19 cellular contexts compared by ENCODE assay signal in genomic region chr10:64586930-64587503, GRCh38.
"Had no signal": no experiment of that assay in that cellular context is flagged by ENCODE, and none has a peak within 500 bp of the region (broad histone marks: within the 10 kb centered on the region; RNA-seq: fewer than 3 reads in every experiment).

No MANE protein-coding gene starts in this region.

- ATAC-seq: activated CD8-positive, alpha-beta memory T cell treated with anti-CD3 and anti-CD28 coated beads, Interleukin-2, amount 10 ng/mL, durations not matched to agents 7 days and 5 days; gastroesophageal sphincter; heart left ventricle; stimulated activated naive B cell treated with anti-CD40 and anti-IgM and Interleukin-4, amounts not matched to agents 10 μg/mL and 1 μg/mL and 100 μg/mL, for 72 hours; upper lobe of right lung had no signal

- H3K4me1 ChIP-seq: colonic mucosa, gastroesophageal sphincter, heart left ventricle, left ventricle myocardium inferior, upper lobe of right lung had no signal

- H3K9me3 ChIP-seq: colonic mucosa, gastroesophageal sphincter, upper lobe of right lung had no signal

- H3K4me1 Mint-ChIP-seq: activated B cell treated with CpG ODN at 0.5 μM for 24 hours; activated CD4-positive, alpha-beta memory T cell treated with anti-CD3 and anti-CD28 coated beads, Interleukin-2, amount 10 ng/mL, durations not matched to agents 7 days and 5 days; activated CD8-positive, alpha-beta memory T cell treated with anti-CD3 and anti-CD28 coated beads, Interleukin-2, amount 10 ng/mL, durations not matched to agents 7 days and 5 days; activated naive CD8-positive, alpha-beta T cell treated with anti-CD3 and anti-CD28 coated beads, Interleukin-2, amount 10 ng/mL, durations not matched to agents 7 days and 5 days; central memory CD8-positive, alpha-beta T cell; memory B cell; naive B cell; neural crest cell; stimulated activated naive B cell treated with anti-CD40 and anti-IgM and Interleukin-4, amounts not matched to agents 10 μg/mL and 1 μg/mL and 100 μg/mL, for 72 hours had no signal

- H3K4me3 ChIP-seq: colonic mucosa, gastroesophageal sphincter, heart left ventricle, left ventricle myocardium inferior, upper lobe of right lung had no signal

- H3K27ac Mint-ChIP-seq: activated B cell treated with CpG ODN at 0.5 μM for 24 hours; activated CD4-positive, alpha-beta memory T cell treated with anti-CD3 and anti-CD28 coated beads, Interleukin-2, amount 10 ng/mL, durations not matched to agents 7 days and 5 days; activated CD8-positive, alpha-beta memory T cell treated with anti-CD3 and anti-CD28 coated beads, Interleukin-2, amount 10 ng/mL, durations not matched to agents 7 days and 5 days; activated naive CD8-positive, alpha-beta T cell treated with anti-CD3 and anti-CD28 coated beads, Interleukin-2, amount 10 ng/mL, durations not matched to agents 7 days and 5 days; memory B cell; stimulated activated naive B cell treated with anti-CD40 and anti-IgM and Interleukin-4, amounts not matched to agents 10 μg/mL and 1 μg/mL and 100 μg/mL, for 72 hours had no signal

- H3K36me3 ChIP-seq: colonic mucosa, gastroesophageal sphincter, heart left ventricle, left ventricle myocardium inferior, upper lobe of right lung had no signal

- H3K27me3 Mint-ChIP-seq: activated B cell treated with CpG ODN at 0.5 μM for 24 hours; activated CD4-positive, alpha-beta memory T cell treated with anti-CD3 and anti-CD28 coated beads, Interleukin-2, amount 10 ng/mL, durations not matched to agents 7 days and 5 days; activated CD8-positive, alpha-beta memory T cell treated with anti-CD3 and anti-CD28 coated beads, Interleukin-2, amount 10 ng/mL, durations not matched to agents 7 days and 5 days; activated naive CD8-positive, alpha-beta T cell treated with anti-CD3 and anti-CD28 coated beads, Interleukin-2, amount 10 ng/mL, durations not matched to agents 7 days and 5 days; central memory CD8-positive, alpha-beta T cell; memory B cell; naive B cell; stimulated activated naive B cell treated with anti-CD40 and anti-IgM and Interleukin-4, amounts not matched to agents 10 μg/mL and 1 μg/mL and 100 μg/mL, for 72 hours had no signal

- H3K27me3 ChIP-seq: colonic mucosa, gastroesophageal sphincter, heart left ventricle, upper lobe of right lung had no signal

- H3K36me3 Mint-ChIP-seq: activated CD8-positive, alpha-beta memory T cell treated with anti-CD3 and anti-CD28 coated beads, Interleukin-2, amount 10 ng/mL, durations not matched to agents 7 days and 5 days; activated naive CD8-positive, alpha-beta T cell treated with anti-CD3 and anti-CD28 coated beads, Interleukin-2, amount 10 ng/mL, durations not matched to agents 7 days and 5 days; memory B cell; naive B cell; stimulated activated naive B cell treated with anti-CD40 and anti-IgM and Interleukin-4, amounts not matched to agents 10 μg/mL and 1 μg/mL and 100 μg/mL, for 72 hours had no signal

- H3K27ac ChIP-seq: colonic mucosa, gastroesophageal sphincter, heart left ventricle, left ventricle myocardium inferior, upper lobe of right lung had no signal

- H3K4me3 Mint-ChIP-seq: activated B cell treated with CpG ODN at 0.5 μM for 24 hours; activated CD4-positive, alpha-beta memory T cell treated with anti-CD3 and anti-CD28 coated beads, Interleukin-2, amount 10 ng/mL, durations not matched to agents 7 days and 5 days; activated CD8-positive, alpha-beta memory T cell treated with anti-CD3 and anti-CD28 coated beads, Interleukin-2, amount 10 ng/mL, durations not matched to agents 7 days and 5 days; activated naive CD8-positive, alpha-beta T cell treated with anti-CD3 and anti-CD28 coated beads, Interleukin-2, amount 10 ng/mL, durations not matched to agents 7 days and 5 days; central memory CD8-positive, alpha-beta T cell; memory B cell; naive B cell; neural crest cell; stimulated activated naive B cell treated with anti-CD40 and anti-IgM and Interleukin-4, amounts not matched to agents 10 μg/mL and 1 μg/mL and 100 μg/mL, for 72 hours had no signal

- DNase-seq: activated B cell treated with CpG ODN at 0.5 μM for 24 hours; activated CD4-positive, alpha-beta memory T cell treated with anti-CD3 and anti-CD28 coated beads, Interleukin-2, amount 10 ng/mL, durations not matched to agents 7 days and 5 days; activated CD4-positive, alpha-beta T cell treated with anti-CD3 and anti-CD28 coated beads for 48 hours; activated CD8-positive, alpha-beta memory T cell treated with anti-CD3 and anti-CD28 coated beads, Interleukin-2, amount 10 ng/mL, durations not matched to agents 7 days and 5 days; activated naive CD4-positive, alpha-beta T cell; activated naive CD8-positive, alpha-beta T cell treated with anti-CD3 and anti-CD28 coated beads, Interleukin-2, amount 10 ng/mL, durations not matched to agents 7 days and 5 days; anterior cingulate cortex; colonic mucosa; heart left ventricle; left ventricle myocardium inferior; naive B cell; retina; stimulated activated naive B cell treated with anti-CD40 and anti-IgM and Interleukin-4, amounts not matched to agents 10 μg/mL and 1 μg/mL and 100 μg/mL, for 72 hours; T-helper 2 cell; upper lobe of right lung had no signal
